Comparison of ENCODE assay signal across 1 cellular context in the genomic region with DNA sequence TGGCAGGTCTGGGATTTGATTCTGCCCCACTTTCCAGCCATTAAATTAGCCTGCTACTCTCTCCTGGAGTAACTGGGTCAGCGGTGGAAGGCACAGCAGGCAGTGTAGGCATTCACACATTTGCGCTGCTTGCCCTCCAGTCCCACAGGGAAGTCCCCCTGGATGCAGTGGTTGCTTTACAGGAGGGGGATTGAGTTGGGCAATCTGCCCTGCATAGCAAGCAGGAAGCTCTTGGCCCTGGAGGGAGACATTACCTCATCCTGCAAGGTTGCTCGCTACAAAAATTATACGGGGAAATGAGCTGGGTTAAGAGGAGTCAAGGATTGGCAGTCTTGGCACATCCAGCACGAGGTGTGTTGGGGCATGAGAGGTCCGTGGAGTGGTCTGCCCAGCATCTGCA.
TF ChIP-seq lines count a peak whose summit lies in the region.

No MANE protein-coding gene starts in this region.

TF ChIP-seq in HepG2, 621 proteins besides CTCF, POLR2A, EP300 and RAD21:
- TF ChIP-seq MIER2 (CRISPR knock-in tag; IDR thresholded peaks at IDR 0.05), result no peak
- no peak for TF ChIP-seq KDM2A (CRISPR knock-in tag; IDR thresholded peaks at IDR 0.05; ENCODE audit: borderline replicate concordance, low read depth)
- no peak for TF ChIP-seq FOXJ3 (CRISPR knock-in tag; IDR thresholded peaks at IDR 0.05; ENCODE audit: borderline replicate concordance)
- TF ChIP-seq, protein P1, sequence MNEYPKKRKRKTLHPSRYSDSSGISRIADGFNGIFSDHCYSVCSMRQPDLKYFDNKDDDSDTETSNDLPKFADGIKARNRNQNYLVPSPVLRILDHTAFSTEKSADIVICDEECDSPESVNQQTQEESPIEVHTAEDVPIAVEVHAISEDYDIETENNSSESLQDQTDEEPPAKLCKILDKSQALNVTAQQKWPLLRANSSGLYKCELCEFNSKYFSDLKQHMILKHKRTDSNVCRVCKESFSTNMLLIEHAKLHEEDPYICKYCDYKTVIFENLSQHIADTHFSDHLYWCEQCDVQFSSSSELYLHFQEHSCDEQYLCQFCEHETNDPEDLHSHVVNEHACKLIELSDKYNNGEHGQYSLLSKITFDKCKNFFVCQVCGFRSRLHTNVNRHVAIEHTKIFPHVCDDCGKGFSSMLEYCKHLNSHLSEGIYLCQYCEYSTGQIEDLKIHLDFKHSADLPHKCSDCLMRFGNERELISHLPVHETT (CRISPR knock-in tag; conservative IDR thresholded peaks at IDR 0.05), result no peak
- TF ChIP-seq, protein P2, sequence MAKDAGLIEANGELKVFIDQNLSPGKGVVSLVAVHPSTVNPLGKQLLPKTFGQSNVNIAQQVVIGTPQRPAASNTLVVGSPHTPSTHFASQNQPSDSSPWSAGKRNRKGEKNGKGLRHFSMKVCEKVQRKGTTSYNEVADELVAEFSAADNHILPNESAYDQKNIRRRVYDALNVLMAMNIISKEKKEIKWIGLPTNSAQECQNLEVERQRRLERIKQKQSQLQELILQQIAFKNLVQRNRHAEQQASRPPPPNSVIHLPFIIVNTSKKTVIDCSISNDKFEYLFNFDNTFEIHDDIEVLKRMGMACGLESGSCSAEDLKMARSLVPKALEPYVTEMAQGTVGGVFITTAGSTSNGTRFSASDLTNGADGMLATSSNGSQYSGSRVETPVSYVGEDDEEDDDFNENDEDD (CRISPR knock-in tag; IDR thresholded peaks at IDR 0.05; ENCODE audit: borderline replicate concordance), result no peak
- TF ChIP-seq, protein P3, sequence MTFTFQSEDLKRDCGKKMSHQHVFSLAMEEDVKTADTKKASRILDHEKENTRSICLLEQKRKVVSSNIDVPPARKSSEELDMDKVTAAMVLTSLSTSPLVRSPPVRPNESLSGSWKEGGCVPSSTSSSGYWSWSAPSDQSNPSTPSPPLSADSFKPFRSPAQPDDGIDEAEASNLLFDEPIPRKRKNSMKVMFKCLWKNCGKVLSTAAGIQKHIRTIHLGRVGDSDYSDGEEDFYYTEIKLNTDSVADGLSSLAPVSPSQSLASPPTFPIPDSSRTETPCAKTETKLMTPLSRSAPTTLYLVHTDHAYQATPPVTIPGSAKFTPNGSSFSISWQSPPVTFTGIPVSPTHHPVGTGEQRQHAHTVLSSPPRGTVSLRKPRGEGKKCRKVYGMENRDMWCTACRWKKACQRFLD (CRISPR knock-in tag; IDR thresholded peaks at IDR 0.05; ENCODE audit: borderline replicate concordance), result no peak
- TF ChIP-seq ETV5 (CRISPR knock-in tag; IDR thresholded peaks at IDR 0.05; ENCODE audit: borderline replicate concordance), result no peak
- TF ChIP-seq ZNF382 (CRISPR knock-in tag; IDR thresholded peaks at IDR 0.05; ENCODE audit: borderline replicate concordance), result no peak
- TF ChIP-seq, protein P4, sequence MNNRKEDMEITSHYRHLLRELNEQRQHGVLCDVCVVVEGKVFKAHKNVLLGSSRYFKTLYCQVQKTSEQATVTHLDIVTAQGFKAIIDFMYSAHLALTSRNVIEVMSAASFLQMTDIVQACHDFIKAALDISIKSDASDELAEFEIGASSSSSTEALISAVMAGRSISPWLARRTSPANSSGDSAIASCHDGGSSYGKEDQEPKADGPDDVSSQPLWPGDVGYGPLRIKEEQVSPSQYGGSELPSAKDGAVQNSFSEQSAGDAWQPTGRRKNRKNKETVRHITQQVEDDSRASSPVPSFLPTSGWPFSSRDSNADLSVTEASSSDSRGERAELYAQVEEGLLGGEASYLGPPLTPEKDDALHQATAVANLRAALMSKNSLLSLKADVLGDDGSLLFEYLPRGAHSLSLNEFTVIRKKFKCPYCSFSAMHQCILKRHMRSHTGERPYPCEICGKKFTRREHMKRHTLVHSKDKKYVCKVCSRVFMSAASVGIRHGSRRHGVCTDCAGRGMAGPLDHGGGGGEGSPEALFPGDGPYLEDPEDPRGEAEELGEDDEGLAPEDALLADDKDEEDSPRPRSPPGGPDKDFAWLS (CRISPR knock-in tag; IDR thresholded peaks at IDR 0.05; ENCODE audit: borderline replicate concordance), result no peak
- TF ChIP-seq XRCC5 (optimal IDR thresholded peaks at IDR 0.05; ENCODE audit: low read length), result no peak
- TF ChIP-seq, protein P5, sequence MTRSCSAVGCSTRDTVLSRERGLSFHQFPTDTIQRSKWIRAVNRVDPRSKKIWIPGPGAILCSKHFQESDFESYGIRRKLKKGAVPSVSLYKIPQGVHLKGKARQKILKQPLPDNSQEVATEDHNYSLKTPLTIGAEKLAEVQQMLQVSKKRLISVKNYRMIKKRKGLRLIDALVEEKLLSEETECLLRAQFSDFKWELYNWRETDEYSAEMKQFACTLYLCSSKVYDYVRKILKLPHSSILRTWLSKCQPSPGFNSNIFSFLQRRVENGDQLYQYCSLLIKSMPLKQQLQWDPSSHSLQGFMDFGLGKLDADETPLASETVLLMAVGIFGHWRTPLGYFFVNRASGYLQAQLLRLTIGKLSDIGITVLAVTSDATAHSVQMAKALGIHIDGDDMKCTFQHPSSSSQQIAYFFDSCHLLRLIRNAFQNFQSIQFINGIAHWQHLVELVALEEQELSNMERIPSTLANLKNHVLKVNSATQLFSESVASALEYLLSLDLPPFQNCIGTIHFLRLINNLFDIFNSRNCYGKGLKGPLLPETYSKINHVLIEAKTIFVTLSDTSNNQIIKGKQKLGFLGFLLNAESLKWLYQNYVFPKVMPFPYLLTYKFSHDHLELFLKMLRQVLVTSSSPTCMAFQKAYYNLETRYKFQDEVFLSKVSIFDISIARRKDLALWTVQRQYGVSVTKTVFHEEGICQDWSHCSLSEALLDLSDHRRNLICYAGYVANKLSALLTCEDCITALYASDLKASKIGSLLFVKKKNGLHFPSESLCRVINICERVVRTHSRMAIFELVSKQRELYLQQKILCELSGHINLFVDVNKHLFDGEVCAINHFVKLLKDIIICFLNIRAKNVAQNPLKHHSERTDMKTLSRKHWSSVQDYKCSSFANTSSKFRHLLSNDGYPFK (CRISPR knock-in tag; IDR thresholded peaks at IDR 0.05; ENCODE audit: borderline replicate concordance), result no peak
- TF ChIP-seq ZMYM4 (CRISPR knock-in tag; IDR thresholded peaks at IDR 0.05), result no peak
- TF ChIP-seq ATF7 (IDR thresholded peaks at IDR 0.05), result no peak
- no peak for TF ChIP-seq ATF7 (CRISPR knock-in tag; IDR thresholded peaks at IDR 0.05)
- TF ChIP-seq ZNF577 (CRISPR knock-in tag; IDR thresholded peaks at IDR 0.05; ENCODE audit: borderline replicate concordance, low read depth), result no peak
TF ChIP-seq in HepG2: peak in this region for 0.
